Comparison of ENCODE assay signal across 12 cellular contexts in genomic region chrX:19666950-19667349, GRCh38.
"Had no signal": no experiment of that assay in that cellular context is flagged by ENCODE, and none has a peak within 500 bp of the region (broad histone marks: within the 10 kb centered on the region; RNA-seq: fewer than 3 reads in every experiment).

No MANE protein-coding gene starts in this region.

- H3K9me3 ChIP-seq: gastroesophageal sphincter, heart right ventricle, left lung, tibial artery, uterus had no signal

- H3K27ac ChIP-seq: gastroesophageal sphincter, heart right ventricle, left lung, tibial artery, uterus had no signal

- DNase-seq: activated CD4-positive, alpha-beta T cell treated with anti-CD3 and anti-CD28 coated beads, Interleukin-2, amount 50 U/mL, for 1 hour; activated CD4-positive, CD25-positive, alpha-beta regulatory T cell; heart right ventricle; left lung; naive B cell; posterior cingulate gyrus; retina; stimulated activated CD4-positive, alpha-beta T cell treated with anti-CD3 and anti-CD28 coated beads, Interleukin-2, amount 100 ng/mL, for 48 hours; stimulated activated naive B cell treated with anti-CD40 and anti-IgM and Interleukin-4, amounts not matched to agents 10 μg/mL and 1 μg/mL and 100 μg/mL, for 72 hours; tibial artery; uterus had no signal

- H3K9me3 Mint-ChIP-seq: naive B cell; stimulated activated naive B cell treated with anti-CD40 and anti-IgM and Interleukin-4, amounts not matched to agents 10 μg/mL and 1 μg/mL and 100 μg/mL, for 72 hours had no signal

- ATAC-seq: gastroesophageal sphincter; heart right ventricle; left lung; stimulated activated naive B cell treated with anti-CD40 and anti-IgM and Interleukin-4, amounts not matched to agents 10 μg/mL and 1 μg/mL and 100 μg/mL, for 72 hours had no signal

- H3K4me3 ChIP-seq: gastroesophageal sphincter, heart right ventricle, left lung, tibial artery, uterus had no signal

- H3K36me3 ChIP-seq: gastroesophageal sphincter, heart right ventricle, left lung, tibial artery, uterus had no signal

- H3K4me3 Mint-ChIP-seq: naive B cell; stimulated activated naive B cell treated with anti-CD40 and anti-IgM and Interleukin-4, amounts not matched to agents 10 μg/mL and 1 μg/mL and 100 μg/mL, for 72 hours had no signal

- H3K4me1 ChIP-seq: gastroesophageal sphincter, tibial artery, uterus had no signal

- H3K27me3 ChIP-seq: gastroesophageal sphincter, tibial artery, uterus had no signal
